8 cellular contexts compared by ENCODE assay signal in genomic region chr20:50137702-50138101, GRCh38. TPM values are rescaled to one million over a fixed set of nuclear protein-coding genes. Genes with fewer than 3 reads are reported as not detected.
DNase-seq lines count a peak whose midpoint lies in the region; ATAC-seq, FAIRE-seq and TF ChIP-seq lines count a peak whose summit lies in the region.
"Not testable (repeated sequence)": the region's sequence is repeated elsewhere in the genome, so short reads cannot be mapped to it uniquely, and the experiment has no call there.

No MANE protein-coding gene starts in this region.

- H3K9ac ChIP-seq in HepG2 (ENCODE audit: insufficient read depth, low read depth, low read length), result not testable (repeated sequence)

- peaks cover 20 to 41% (median 24%) of the 10 kb centered on the region in 3 donors for H3K4me1 Mint-ChIP-seq in CD8-positive, alpha-beta memory T cell
- peaks cover 23% of the 10 kb centered on the region for H3K4me1 Mint-ChIP-seq in activated T-cell treated with anti-CD3 and anti-CD28 coated beads, Interleukin-2, amount 50 U/mL, for 72 hours (ENCODE audit: low read depth)

- H3K27ac Mint-ChIP-seq in CD8-positive, alpha-beta memory T cell, result peak overlapping the region in 6 of 8 donors; percentile 4 to 91 (median 56)
- H3K27ac Mint-ChIP-seq in activated T-cell treated with anti-CD3 and anti-CD28 coated beads, Interleukin-2, amount 50 U/mL, for 72 hours, result peak overlapping the region; percentile 76

- not testable (repeated sequence) for H3K4me2 ChIP-seq in HepG2 (ENCODE audit: low read depth, low read length)

- not testable (repeated sequence) for H3K27ac ChIP-seq in CD8-positive, alpha-beta memory T cell (ENCODE audit: low read depth, low read length)
- H3K27ac ChIP-seq in gastroesophageal sphincter (peak overlapping the region in 3 of 4 donors; percentile 69 to 73 (median 72)), HepG2 (ENCODE audit: extremely low read length, insufficient read depth, low read length) (peak overlapping the region; percentile 33), psoas muscle (peak overlapping the region; percentile 89), temporal lobe (ENCODE audit: low read depth, low read length) (peak overlapping the region; percentile 91)

- H4K20me1 ChIP-seq in HepG2 (ENCODE audit: insufficient read depth, low read length), result not testable (repeated sequence)

- peak; percentile 46 for FAIRE-seq in HepG2 (lab: Jason Lieb, UNC)

- H3K79me2 ChIP-seq in HepG2 (ENCODE audit: insufficient read depth, low read length), result peaks cover 14% of the 10 kb centered on the region

- not testable (repeated sequence) for TF ChIP-seq RAD21 in HepG2 (CRISPR knock-in tag; IDR thresholded peaks at IDR 0.05)

- peaks cover 0 to 77% (median 14%) of the 10 kb centered on the region in 3 donors for H3K36me3 Mint-ChIP-seq in CD8-positive, alpha-beta memory T cell
- H3K36me3 Mint-ChIP-seq in activated T-cell treated with anti-CD3 and anti-CD28 coated beads, Interleukin-2, amount 50 U/mL, for 72 hours (ENCODE audit: insufficient read depth in 2 of 2), result not testable (repeated sequence)

- not testable (repeated sequence) for H3K27me3 ChIP-seq in CD8-positive, alpha-beta memory T cell (ENCODE audit: insufficient read depth, low read length, poor library complexity, severe bottlenecking); gastroesophageal sphincter; HepG2 (ENCODE audit: control insufficient read depth in 1 of 2, insufficient read depth in 2 of 2, low read length in 2 of 2); psoas muscle (ENCODE audit: insufficient read depth in 3 of 3, low read length in 2 of 3)

- not testable (repeated sequence) for H3K27me3 Mint-ChIP-seq in CD8-positive, alpha-beta memory T cell; activated T-cell treated with anti-CD3 and anti-CD28 coated beads, Interleukin-2, amount 50 U/mL, for 72 hours (ENCODE audit: low read depth)

- POLR2A ChIA-PET in CD8-positive, alpha-beta memory T cell (lab: Charles Lee), result not testable (repeated sequence)
- POLR2A ChIA-PET in HepG2 (lab: Yijun Ruan, JAX), result interaction anchor here (0.9 to 1.3 kb wide), 4 partner anchors 15 to 28 kb away, joined by 3 read pairs; partner anchors contain the start of gene PEDS1

- 81 to 91% methylated on average over 7 to 11 of the region's 13 CpGs for WGBS in gastroesophageal sphincter (ENCODE audit: low coverage in 1 of 2), 2 donors
- WGBS in HepG2 (ENCODE audit: low lambda C conversion rate), result 87% methylated on average over 13 of the region's 13 CpGs
- 47 to 71% (median 53%) methylated on average over 13 of the region's 13 CpGs for WGBS in psoas muscle, 3 donors

- H3K9me3 Mint-ChIP-seq in CD8-positive, alpha-beta memory T cell; activated T-cell treated with anti-CD3 and anti-CD28 coated beads, Interleukin-2, amount 50 U/mL, for 72 hours: not testable (repeated sequence)

- H3K4me3 ChIP-seq in CD8-positive, alpha-beta memory T cell (ENCODE audit: low read length); choroid plexus epithelial cell (ENCODE audit: low read depth, low read length); gastroesophageal sphincter; HepG2 (replicated peaks in 1 of 3; ENCODE audit: insufficient read depth in 1 of 3, low read depth in 2 of 3, low read length in 3 of 3); psoas muscle: not testable (repeated sequence)

- intact Hi-C loops in HepG2 (cut with micrococcal nuclease; ENCODE audit: unreplicated experiment), result loop anchor here (2.0 kb wide), 1 partner anchor 29 kb away; no protein-coding TSS in a partner anchor
- intact Hi-C loops in psoas muscle (cut with DNase I), result not testable (repeated sequence)

- TF ChIP-seq EP300 in gastroesophageal sphincter (IDR thresholded peaks at IDR 0.05); HepG2 (IDR thresholded peaks at IDR 0.05; ENCODE audit: low read depth in 2 of 2, low read length in 2 of 2); HepG2 (CRISPR knock-in tag; IDR thresholded peaks at IDR 0.05; ENCODE audit: borderline replicate concordance): not testable (repeated sequence)

- not testable (repeated sequence) for H2AFZ ChIP-seq in HepG2 (ENCODE audit: low read length)

- TF ChIP-seq CTCF in choroid plexus epithelial cell (conservative IDR thresholded peaks at IDR 0.05; ENCODE audit: low read depth, low read length); gastroesophageal sphincter (IDR thresholded peaks at IDR 0.05); HepG2 (CRISPR knock-in tag; IDR thresholded peaks at IDR 0.05); psoas muscle (IDR thresholded peaks at IDR 0.05): not testable (repeated sequence)

- DNase-seq in CD8-positive, alpha-beta memory T cell; activated T-cell treated with anti-CD3 and anti-CD28 coated beads, Interleukin-2, amount 50 U/mL, for 72 hours; HepG2 (ENCODE audit: low spot score): not testable (repeated sequence)
- DNase-seq in NCI-H2196 (lab: John Stamatoyannopoulos, UW; ENCODE audit: unreplicated experiment) (peak; percentile 61), choroid plexus epithelial cell (ENCODE audit: low read depth) (peak; percentile 43), psoas muscle (peak; percentile 53 to 85)

- not testable (repeated sequence) for TF ChIP-seq POLR2A in gastroesophageal sphincter (IDR thresholded peaks at IDR 0.05); HepG2 (IDR thresholded peaks at IDR 0.05; ENCODE audit: insufficient read depth in 1 of 2, low read depth in 2 of 2, low read length in 2 of 2)

- in situ Hi-C loops in HepG2 (cut with HindIII; ENCODE audit: extremely low pct_ligation_motif_present, low pct_unique_long_range_greater_than_20kb), result not testable (repeated sequence)

- CTCF ChIA-PET in CD8-positive, alpha-beta memory T cell (lab: Charles Lee), result not testable (repeated sequence)
- CTCF ChIA-PET in HepG2 (lab: Yijun Ruan, JAX; ENCODE audit: low intra/inter-chr PET ratio, low total read pairs), result interaction anchor here (1.3 to 1.7 kb wide), 2 partner anchors 17 to 32 kb away, joined by 7 to 10 read pairs; no protein-coding TSS in a partner anchor

- not testable (repeated sequence) for H3K4me1 ChIP-seq in CD8-positive, alpha-beta memory T cell (ENCODE audit: insufficient read depth, low read length)
- H3K4me1 ChIP-seq in gastroesophageal sphincter, result peaks cover 0 to 73% (median 5%) of the 10 kb centered on the region in 3 donors
- H3K4me1 ChIP-seq in HepG2 (ENCODE audit: insufficient read depth, low read length), result peaks cover 30% of the 10 kb centered on the region
- peaks cover 47% of the 10 kb centered on the region for H3K4me1 ChIP-seq in psoas muscle

- H3K4me3 Mint-ChIP-seq in CD8-positive, alpha-beta memory T cell; activated T-cell treated with anti-CD3 and anti-CD28 coated beads, Interleukin-2, amount 50 U/mL, for 72 hours: not testable (repeated sequence)

- ATAC-seq in activated T-cell treated with anti-CD3 and anti-CD28 coated beads, Interleukin-2, amount 50 U/mL, for 72 hours (replicated peaks in 1 of 2); HepG2: not testable (repeated sequence)
- ATAC-seq in gastroesophageal sphincter (peak; percentile 31), psoas muscle (peak; percentile 11 to 66 (median 33))

- BruUV-seq in HepG2 (replicated peaks; lab: Mats Ljungman, UMichigan), result not testable (repeated sequence)

- H3K9me3 ChIP-seq in CD8-positive, alpha-beta memory T cell (ENCODE audit: low read length); gastroesophageal sphincter; HepG2 (ENCODE audit: low read length); psoas muscle: not testable (repeated sequence)

- not testable (repeated sequence) for H3K36me3 ChIP-seq in CD8-positive, alpha-beta memory T cell (ENCODE audit: insufficient read depth, low read length)
- H3K36me3 ChIP-seq in gastroesophageal sphincter (peaks cover 0 to 57% of the 10 kb centered on the region in 2 donors), HepG2 (replicated peaks in 1 of 2; ENCODE audit: control insufficient read depth in 1 of 2, insufficient read depth in 2 of 2, low read length in 2 of 2) (peaks cover 42 to 67% of the 10 kb centered on the region in 2 experiments), psoas muscle (ENCODE audit: insufficient read depth in 1 of 2, low read depth in 1 of 2) (peaks cover 0 to 20% of the 10 kb centered on the region in 2 donors)

RNA-seq across cellular contexts. Expression of gene PEDS1, which starts 15.8 kb away (rescaled TPM):
- 10 to 100 TPM; 20.2 to 23.6 TPM for total RNA-seq in CD8-positive, alpha-beta memory T cell
- polyA plus RNA-seq in CD8-positive, alpha-beta memory T cell, result 26.9 TPM
- total RNA-seq in activated T-cell treated with anti-CD3 and anti-CD28 coated beads, Interleukin-2, amount 50 U/mL, for 72 hours, result 10 to 100 TPM; 14.4 to 17.9 TPM
- 10 to 100 TPM; 24.1 to 46.3 (median 31.8) TPM for total RNA-seq in gastroesophageal sphincter
- 21.4 and 30.5 TPM in 2 replicates for total RNA-seq in HepG2 (2016; rRNA removed; fragmentation: Illumina TruSeq; extraction: Trizol)
- 17.9 and 19.8 TPM in 2 replicates for total RNA-seq in HepG2 (2016; cell fraction: cytosol; rRNA removed; fragmentation: Illumina TruSeq; extraction: Trizol; ENCODE audit: low read depth)
- 16.4 and 29.4 TPM in 2 replicates for total RNA-seq in HepG2 (2016; cell fraction: insoluble cytoplasmic fraction; rRNA removed; fragmentation: Illumina TruSeq; extraction: Trizol)
- 40.2 and 46.0 TPM in 2 replicates for total RNA-seq in HepG2 (2016; cell fraction: membrane; rRNA removed; fragmentation: Illumina TruSeq; extraction: Trizol)
- 19.8 and 24.1 TPM in 2 replicates for total RNA-seq in HepG2 (2016; cell fraction: nucleus; rRNA removed; fragmentation: Illumina TruSeq; extraction: Trizol)
- 93.9 and 105 TPM in 2 replicates for polyA plus RNA-seq in HepG2 (2011; rRNA removed)
- 58.6 and 81.5 TPM in 2 replicates for polyA plus RNA-seq in HepG2 (2011; cell fraction: cytosol; rRNA removed)
- polyA plus RNA-seq in HepG2 (2011; cell fraction: nucleus; rRNA removed), result 45.3 and 46.9 TPM in 2 replicates
- polyA plus RNA-seq in HepG2 (2012), result 29.0 and 44.1 TPM in 2 replicates
- polyA plus RNA-seq in HepG2 (2016; cell fraction: cytosol; fragmentation: Illumina TruSeq; extraction: Trizol; ENCODE audit: low read depth), result 31.6 and 35.7 TPM in 2 replicates
- 33.1 and 37.1 TPM in 2 replicates for polyA plus RNA-seq in HepG2 (2016; cell fraction: insoluble cytoplasmic fraction; fragmentation: Illumina TruSeq; extraction: Trizol; ENCODE audit: low read depth)
- 65.7 and 67.3 TPM in 2 replicates for polyA plus RNA-seq in HepG2 (2016; cell fraction: membrane; fragmentation: Illumina TruSeq; extraction: Trizol; ENCODE audit: low read depth)
- 60.4 and 64.9 TPM in 2 replicates for polyA plus RNA-seq in HepG2 (2016; cell fraction: nucleus; fragmentation: Illumina TruSeq; extraction: Trizol; ENCODE audit: insufficient read depth, low read depth)
- polyA minus RNA-seq in HepG2 (2011; rRNA and poly(A)+ RNA removed; ENCODE audit: low replicate concordance), result 171 and 190 TPM in 2 replicates
- 44.9 and 49.0 TPM in 2 replicates for polyA minus RNA-seq in HepG2 (2011; cell fraction: cytosol; rRNA and poly(A)+ RNA removed)
- polyA minus RNA-seq in HepG2 (2011; cell fraction: nucleus; rRNA and poly(A)+ RNA removed), result 12.5 and 14.5 TPM in 2 replicates
- total RNA-seq in psoas muscle, result 10 to 100 TPM; 17.5 to 59.2 (median 35.0) TPM
- 10 to 100 TPM; 23.8 to 55.1 (median 49.2) TPM for polyA plus RNA-seq in psoas muscle
- 6.6 TPM for total RNA-seq in temporal lobe

RNA-seq across cellular contexts. Expression of gene UBE2V1, which starts 24.8 kb away (rescaled TPM):
- 100 to 1,000 TPM; 160 to 183 TPM for total RNA-seq in CD8-positive, alpha-beta memory T cell
- 176 TPM for polyA plus RNA-seq in CD8-positive, alpha-beta memory T cell
- total RNA-seq in activated T-cell treated with anti-CD3 and anti-CD28 coated beads, Interleukin-2, amount 50 U/mL, for 72 hours, result 100 to 1,000 TPM; 150 to 176 TPM
- total RNA-seq in gastroesophageal sphincter (100 to 1,000 TPM in 2 of 4 donors, 10 to 100 TPM in 2; 69.3 to 110 (median 87.9) TPM), HepG2 (2016; rRNA removed; fragmentation: Illumina TruSeq; extraction: Trizol) (81.3 and 85.1 TPM in 2 replicates), psoas muscle (10 to 100 TPM; 45.2 to 78.1 (median 57.5) TPM), temporal lobe (38.4 TPM)
- total RNA-seq in HepG2 (2016; cell fraction: cytosol; rRNA removed; fragmentation: Illumina TruSeq; extraction: Trizol; ENCODE audit: low read depth), result 39.8 and 41.0 TPM in 2 replicates
- 75.7 and 82.4 TPM in 2 replicates for total RNA-seq in HepG2 (2016; cell fraction: insoluble cytoplasmic fraction; rRNA removed; fragmentation: Illumina TruSeq; extraction: Trizol)
- 77.9 and 85.1 TPM in 2 replicates for total RNA-seq in HepG2 (2016; cell fraction: membrane; rRNA removed; fragmentation: Illumina TruSeq; extraction: Trizol)
- 90.9 and 96.1 TPM in 2 replicates for total RNA-seq in HepG2 (2016; cell fraction: nucleus; rRNA removed; fragmentation: Illumina TruSeq; extraction: Trizol)
- polyA plus RNA-seq in HepG2 (2011; rRNA removed) (102 and 132 TPM in 2 replicates), psoas muscle (100 to 1,000 TPM in 2 of 3 donors, 10 to 100 TPM in 1; 57.1 to 165 (median 103) TPM)
- polyA plus RNA-seq in HepG2 (2011; cell fraction: cytosol; rRNA removed), result 86.6 and 115 TPM in 2 replicates
- 112 and 127 TPM in 2 replicates for polyA plus RNA-seq in HepG2 (2011; cell fraction: nucleus; rRNA removed)
- 131 and 175 TPM in 2 replicates for polyA plus RNA-seq in HepG2 (2012)
- 88.5 and 88.7 TPM in 2 replicates for polyA plus RNA-seq in HepG2 (2016; cell fraction: cytosol; fragmentation: Illumina TruSeq; extraction: Trizol; ENCODE audit: low read depth)
- 203 and 260 TPM in 2 replicates for polyA plus RNA-seq in HepG2 (2016; cell fraction: insoluble cytoplasmic fraction; fragmentation: Illumina TruSeq; extraction: Trizol; ENCODE audit: low read depth)
- 179 and 185 TPM in 2 replicates for polyA plus RNA-seq in HepG2 (2016; cell fraction: membrane; fragmentation: Illumina TruSeq; extraction: Trizol; ENCODE audit: low read depth)
- polyA plus RNA-seq in HepG2 (2016; cell fraction: nucleus; fragmentation: Illumina TruSeq; extraction: Trizol; ENCODE audit: insufficient read depth, low read depth), result 152 and 171 TPM in 2 replicates
- polyA minus RNA-seq in HepG2 (2011; rRNA and poly(A)+ RNA removed; ENCODE audit: low replicate concordance), result 54.3 and 62.1 TPM in 2 replicates
- 50.5 and 51.3 TPM in 2 replicates for polyA minus RNA-seq in HepG2 (2011; cell fraction: cytosol; rRNA and poly(A)+ RNA removed)
- 273 and 299 TPM in 2 replicates for polyA minus RNA-seq in HepG2 (2011; cell fraction: nucleus; rRNA and poly(A)+ RNA removed)

RNA-seq across cellular contexts. Expression of gene CEBPB, which starts 52.9 kb away (rescaled TPM):
- 10 to 100 TPM; 25.3 to 29.1 TPM for total RNA-seq in CD8-positive, alpha-beta memory T cell
- polyA plus RNA-seq in CD8-positive, alpha-beta memory T cell, result 27.0 TPM
- total RNA-seq in activated T-cell treated with anti-CD3 and anti-CD28 coated beads, Interleukin-2, amount 50 U/mL, for 72 hours, result 100 to 1,000 TPM; 111 to 134 TPM
- total RNA-seq in gastroesophageal sphincter (100 to 1,000 TPM in 3 of 4 donors, 10 to 100 TPM in 1; 85.2 to 125 (median 108) TPM), HepG2 (2016; rRNA removed; fragmentation: Illumina TruSeq; extraction: Trizol) (12.1 and 18.5 TPM in 2 replicates), psoas muscle (100 to 1,000 TPM; 144 to 445 (median 283) TPM), temporal lobe (2.0 TPM)
- total RNA-seq in HepG2 (2016; cell fraction: cytosol; rRNA removed; fragmentation: Illumina TruSeq; extraction: Trizol; ENCODE audit: low read depth), result 9.1 and 9.9 TPM in 2 replicates
- 11.0 and 17.4 TPM in 2 replicates for total RNA-seq in HepG2 (2016; cell fraction: insoluble cytoplasmic fraction; rRNA removed; fragmentation: Illumina TruSeq; extraction: Trizol)
- total RNA-seq in HepG2 (2016; cell fraction: membrane; rRNA removed; fragmentation: Illumina TruSeq; extraction: Trizol), result 19.9 and 21.0 TPM in 2 replicates
- total RNA-seq in HepG2 (2016; cell fraction: nucleus; rRNA removed; fragmentation: Illumina TruSeq; extraction: Trizol), result 8.1 and 9.8 TPM in 2 replicates
- polyA plus RNA-seq in HepG2 (2011; rRNA removed) (28.2 and 43.0 TPM in 2 replicates), psoas muscle (100 to 1,000 TPM in 1 of 3 donors, 10 to 100 TPM in 2; 38.7 to 125 (median 83.2) TPM)
- polyA plus RNA-seq in HepG2 (2011; cell fraction: cytosol; rRNA removed), result 31.3 and 41.1 TPM in 2 replicates
- polyA plus RNA-seq in HepG2 (2011; cell fraction: nucleus; rRNA removed), result 47.8 and 49.8 TPM in 2 replicates
- 33.9 and 49.4 TPM in 2 replicates for polyA plus RNA-seq in HepG2 (2012)
- polyA plus RNA-seq in HepG2 (2016; cell fraction: cytosol; fragmentation: Illumina TruSeq; extraction: Trizol; ENCODE audit: low read depth), result 8.7 and 9.3 TPM in 2 replicates
- 24.7 and 26.6 TPM in 2 replicates for polyA plus RNA-seq in HepG2 (2016; cell fraction: insoluble cytoplasmic fraction; fragmentation: Illumina TruSeq; extraction: Trizol; ENCODE audit: low read depth)
- 16.8 and 19.0 TPM in 2 replicates for polyA plus RNA-seq in HepG2 (2016; cell fraction: membrane; fragmentation: Illumina TruSeq; extraction: Trizol; ENCODE audit: low read depth)
- 21.1 and 24.6 TPM in 2 replicates for polyA plus RNA-seq in HepG2 (2016; cell fraction: nucleus; fragmentation: Illumina TruSeq; extraction: Trizol; ENCODE audit: insufficient read depth, low read depth)
- polyA minus RNA-seq in HepG2 (2011; rRNA and poly(A)+ RNA removed; ENCODE audit: low replicate concordance), result 12.1 and 28.5 TPM in 2 replicates
- polyA minus RNA-seq in HepG2 (2011; cell fraction: cytosol; rRNA and poly(A)+ RNA removed), result 56.9 and 63.6 TPM in 2 replicates
- polyA minus RNA-seq in HepG2 (2011; cell fraction: nucleus; rRNA and poly(A)+ RNA removed), result 21.4 and 26.7 TPM in 2 replicates
